ENCODE assay signal across 22 cellular contexts in the genomic region with DNA sequence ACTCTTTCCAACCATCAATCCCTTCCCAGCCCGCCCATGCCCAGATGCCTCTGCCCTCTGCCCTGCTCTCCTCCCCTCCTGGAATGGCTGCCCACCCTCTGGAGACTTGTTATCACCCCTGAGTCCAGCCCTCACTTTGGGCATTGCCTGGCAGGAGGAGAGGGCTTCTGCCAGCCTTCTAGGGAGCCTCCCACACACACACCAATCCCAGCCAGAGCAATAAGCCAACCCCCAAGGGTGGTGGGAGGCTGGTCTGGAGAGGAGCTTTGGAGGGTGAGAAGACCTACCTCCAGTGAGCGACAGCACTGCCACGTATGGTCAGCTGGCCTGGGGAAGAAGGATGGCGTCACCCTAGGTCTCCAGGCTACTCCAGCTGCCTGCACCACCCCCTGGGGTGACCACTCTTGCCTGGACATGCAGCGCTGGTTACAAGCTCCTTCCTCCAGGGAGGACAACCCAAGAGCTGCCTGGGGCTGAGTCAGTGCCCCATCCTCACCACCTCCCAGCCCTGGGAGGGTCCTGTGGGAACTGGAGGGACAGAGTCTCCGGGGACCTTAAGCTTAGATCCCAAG. TPM values are rescaled to one million over a fixed set of nuclear protein-coding genes. Genes with fewer than 3 reads are reported as not detected.
DNase-seq lines count a peak whose midpoint lies in the region; ATAC-seq and TF ChIP-seq lines count a peak whose summit lies in the region.
"Had no signal": no experiment of that assay in that cellular context is flagged by ENCODE, and none has a peak within 500 bp of the region (broad histone marks: within the 10 kb centered on the region; RNA-seq: fewer than 3 reads in every experiment).

No MANE protein-coding gene starts in this region.

- no peak overlapping the region for H4K8ac ChIP-seq in trophoblast cell (ENCODE audit: low read depth, low read length)

- intact Hi-C loops in MCF 10A (cut with micrococcal nuclease) (loop anchor here (5.0 kb wide), 2 partner anchors 61 to 101 kb away; partner anchors contain the start of gene VSIR), lower lobe of right lung (cut with DNase I) (no loop called here)

- POLR2A ChIA-PET in HEK293 (lab: Yijun Ruan, JAX), result no interaction called here
- POLR2A ChIA-PET in MCF 10A (lab: Yijun Ruan, JAX), result interaction anchor here (0.8 kb wide), 1 partner anchor 391 kb away, joined by 3 read pairs; no protein-coding TSS in a partner anchor
- POLR2A ChIA-PET in naive thymus-derived CD8-positive, alpha-beta T cell (lab: Charles Lee), result interaction anchor here (3.4 to 17.8 kb wide), 6 partner anchors 16 to 61 kb away, joined by 28 to 317 read pairs (median 54); partner anchors contain the start of gene VSIR

- H4K12ac ChIP-seq in trophoblast cell (ENCODE audit: low read depth, low read length), result no peak overlapping the region

- H2AFZ ChIP-seq in trophoblast cell (ENCODE audit: insufficient read depth, low read length, poor library complexity), result no peak overlapping the region
- H2AFZ ChIP-seq: PC-9 had no signal

- no peak overlapping the region for H3K14ac ChIP-seq in trophoblast cell (ENCODE audit: low read length)

- no peaks in the 10 kb centered on the region for H3K36me3 Mint-ChIP-seq in CD4-positive, CD25-positive, alpha-beta regulatory T cell
- no peaks in the 10 kb centered on the region for H3K36me3 Mint-ChIP-seq in MCF 10A (ENCODE audit: insufficient read depth, unreplicated experiment)
- no peaks in the 10 kb centered on the region for H3K36me3 Mint-ChIP-seq in naive thymus-derived CD8-positive, alpha-beta T cell

- no peak overlapping the region for H3K18ac ChIP-seq in trophoblast cell (ENCODE audit: low read length)

- BruUV-seq in MCF 10A (replicated peaks; lab: Mats Ljungman, UMichigan), result no TSS peak

- no peak overlapping the region for H4K91ac ChIP-seq in trophoblast cell (ENCODE audit: low read depth, low read length)

- WGBS in trophoblast cell (ENCODE audit: extremely low coverage, insufficient coverage, insufficient read length), result no CpG with 5 or more reads among the region's 6 CpGs

- peak overlapping the region; percentile 100 for H3K27ac Mint-ChIP-seq in CD4-positive, CD25-positive, alpha-beta regulatory T cell
- peak overlapping the region; percentile 35 for H3K27ac Mint-ChIP-seq in MCF 10A (ENCODE audit: low read depth, unreplicated experiment)
- peak overlapping the region; percentile 97 to 100 (median 99) for H3K27ac Mint-ChIP-seq in naive thymus-derived CD8-positive, alpha-beta T cell

- H3K9me3 Mint-ChIP-seq in CD4-positive, CD25-positive, alpha-beta regulatory T cell, result no peaks in the 10 kb centered on the region
- no peaks in the 10 kb centered on the region for H3K9me3 Mint-ChIP-seq in MCF 10A (ENCODE audit: unreplicated experiment)
- no peaks in the 10 kb centered on the region for H3K9me3 Mint-ChIP-seq in naive thymus-derived CD8-positive, alpha-beta T cell

- H3K27ac ChIP-seq in CD4-positive, CD25-positive, alpha-beta regulatory T cell (ENCODE audit: insufficient read depth, low read length, poor library complexity, severe bottlenecking), result peak overlapping the region; percentile 90
- no peak overlapping the region for H3K27ac ChIP-seq in HEK293 (ENCODE audit: extremely low read depth, low read depth, low read length)
- H3K27ac ChIP-seq in trophoblast cell (ENCODE audit: low read depth, low read length), result no peak overlapping the region
- H3K27ac ChIP-seq in lower lobe of right lung, result no peak overlapping the region
- H3K27ac ChIP-seq: PC-9, SK-N-MC had no signal

- no peak overlapping the region for H3K4me2 ChIP-seq in trophoblast cell (ENCODE audit: low read length)
- H3K4me2 ChIP-seq: PC-9 had no signal

- H2BK5ac ChIP-seq in trophoblast cell (ENCODE audit: low read depth, low read length, poor library complexity), result no peak overlapping the region

- H2AK5ac ChIP-seq in trophoblast cell (ENCODE audit: low read length), result no peak overlapping the region

- TF ChIP-seq CTCF in HEK293 (tag by site-specific recombination; IDR thresholded peaks at IDR 0.05) (no peak), MCF 10A (IDR thresholded peaks at IDR 0.05; ENCODE audit: unreplicated experiment) (no peak), lower lobe of right lung (IDR thresholded peaks at IDR 0.05) (no peak)

- H3K9me3 ChIP-seq in CD4-positive, CD25-positive, alpha-beta regulatory T cell (ENCODE audit: control insufficient read depth in 2 of 2, low read length in 2 of 2), result no peaks in the 10 kb centered on the region
- H3K9me3 ChIP-seq in HEK293 (ENCODE audit: control insufficient read depth, insufficient read depth, low read depth, low read length), result no peaks in the 10 kb centered on the region
- peaks cover 5% of the 10 kb centered on the region for H3K9me3 ChIP-seq in trophoblast cell (ENCODE audit: insufficient read depth, low read depth, low read length)
- H3K9me3 ChIP-seq in lower lobe of right lung, result no peaks in the 10 kb centered on the region
- H3K9me3 ChIP-seq: ascending aorta, heart right ventricle had no signal

- peaks cover 16 to 78% (median 34%) of the 10 kb centered on the region in 4 donors for H3K4me1 Mint-ChIP-seq in CD4-positive, CD25-positive, alpha-beta regulatory T cell
- peaks cover 23% of the 10 kb centered on the region for H3K4me1 Mint-ChIP-seq in MCF 10A (ENCODE audit: insufficient read depth, unreplicated experiment)
- H3K4me1 Mint-ChIP-seq in naive thymus-derived CD8-positive, alpha-beta T cell, result peaks cover 35 to 85% (median 74%) of the 10 kb centered on the region in 4 donors

- H3K23ac ChIP-seq in trophoblast cell (ENCODE audit: low read length), result no peak overlapping the region

- no peak overlapping the region for H3K4me3 ChIP-seq in CD4-positive, CD25-positive, alpha-beta regulatory T cell (ENCODE audit: low read depth, low read length)
- H3K4me3 ChIP-seq in HEK293 (ENCODE audit: low read depth, low read length), result no peak overlapping the region
- H3K4me3 ChIP-seq in trophoblast cell (ENCODE audit: low read depth, low read length), result no peak overlapping the region
- no peak overlapping the region for H3K4me3 ChIP-seq in lower lobe of right lung
- H3K4me3 ChIP-seq: ascending aorta, heart right ventricle, PC-9, SK-N-MC had no signal

- H3K4ac ChIP-seq in trophoblast cell (ENCODE audit: low read depth, low read length), result no peak overlapping the region

- ATAC-seq in CD4-positive, CD25-positive, alpha-beta regulatory T cell (ENCODE audit: low read depth in 2 of 2), result no peak
- no peak for ATAC-seq in naive thymus-derived CD8-positive, alpha-beta T cell
- no peak for ATAC-seq in lower lobe of right lung
- ATAC-seq: esophagus mucosa, HCT116, heart right ventricle, right cardiac atrium had no signal

- H3K36me3 ChIP-seq in CD4-positive, CD25-positive, alpha-beta regulatory T cell (ENCODE audit: control insufficient read depth, insufficient read depth, low read length), result no peaks in the 10 kb centered on the region
- H3K36me3 ChIP-seq in HEK293 (ENCODE audit: control insufficient read depth in 2 of 2, insufficient read depth in 1 of 2, low read length in 2 of 2), result no peaks in the 10 kb centered on the region
- H3K36me3 ChIP-seq in trophoblast cell (ENCODE audit: control insufficient read depth in 1 of 2, insufficient read depth in 2 of 2, low read length in 2 of 2), result no peaks in the 10 kb centered on the region
- no peaks in the 10 kb centered on the region for H3K36me3 ChIP-seq in lower lobe of right lung
- H3K36me3 ChIP-seq: ascending aorta, heart right ventricle had no signal

- no peak for DNase-seq in CD4-positive, CD25-positive, alpha-beta regulatory T cell
- peak; percentile 54 for DNase-seq in MCF 10A (ENCODE audit: unreplicated experiment)
- no peak for DNase-seq in naive thymus-derived CD8-positive, alpha-beta T cell
- no peak for DNase-seq in trophoblast cell
- no peak for DNase-seq in activated CD8-positive, alpha-beta memory T cell treated with anti-CD3 and anti-CD28 coated beads, Interleukin-2, amount 50 U/mL, for 4 hours
- DNase-seq in lower lobe of right lung, result no peak
- DNase-seq in activated T-cell treated with anti-CD3 and anti-CD28 coated beads for 4 hours, result no peak
- DNase-seq: activated CD4-positive, alpha-beta T cell treated with anti-CD3 and anti-CD28 coated beads, Interleukin-2, amount 50 U/mL, for 48 hours; dermis blood vessel endothelial cell; heart right ventricle; islet precursor cell; mesendoderm; MM.1S; NCI-H2029 treated with DMSO at 0.1 percent for 48 hours; NCI-H524 treated with DMSO at 0.1 percent for 48 hours; PC-9 had no signal

- no peaks in the 10 kb centered on the region for H3K79me1 ChIP-seq in trophoblast cell (ENCODE audit: low read length)

- H3K9ac ChIP-seq in trophoblast cell (ENCODE audit: low read length), result no peak overlapping the region

- H3K4me3 Mint-ChIP-seq in CD4-positive, CD25-positive, alpha-beta regulatory T cell, result no peak overlapping the region
- no peak overlapping the region for H3K4me3 Mint-ChIP-seq in MCF 10A (ENCODE audit: unreplicated experiment)
- H3K4me3 Mint-ChIP-seq in naive thymus-derived CD8-positive, alpha-beta T cell, result peak overlapping the region in 1 of 10 donors; percentile 26

- H3K27me3 Mint-ChIP-seq in CD4-positive, CD25-positive, alpha-beta regulatory T cell, result no peaks in the 10 kb centered on the region
- no peaks in the 10 kb centered on the region for H3K27me3 Mint-ChIP-seq in MCF 10A (ENCODE audit: insufficient read depth, unreplicated experiment)
- no peaks in the 10 kb centered on the region for H3K27me3 Mint-ChIP-seq in naive thymus-derived CD8-positive, alpha-beta T cell

- no peaks in the 10 kb centered on the region for H3K27me3 ChIP-seq in CD4-positive, CD25-positive, alpha-beta regulatory T cell (ENCODE audit: control insufficient read depth, insufficient read depth, low read length)
- H3K27me3 ChIP-seq in trophoblast cell (ENCODE audit: insufficient read depth, low read length) (no peaks in the 10 kb centered on the region), lower lobe of right lung (ENCODE audit: low read depth) (no peaks in the 10 kb centered on the region)
- H3K27me3 ChIP-seq: ascending aorta, heart right ventricle had no signal

- peaks cover 53% of the 10 kb centered on the region for H3K4me1 ChIP-seq in CD4-positive, CD25-positive, alpha-beta regulatory T cell (ENCODE audit: control insufficient read depth, insufficient read depth, low read length, poor library complexity, severe bottlenecking)
- H3K4me1 ChIP-seq in HEK293 (ENCODE audit: control insufficient read depth, insufficient read depth, low read length), result no peaks in the 10 kb centered on the region
- no peaks in the 10 kb centered on the region for H3K4me1 ChIP-seq in trophoblast cell (ENCODE audit: control insufficient read depth in 1 of 2, insufficient read depth in 2 of 2, low read length in 2 of 2)
- peaks cover 52% of the 10 kb centered on the region for H3K4me1 ChIP-seq in lower lobe of right lung

- no peak overlapping the region for H2BK12ac ChIP-seq in trophoblast cell (ENCODE audit: low read length)

- no peak overlapping the region for H2BK120ac ChIP-seq in trophoblast cell (ENCODE audit: insufficient read depth, low read length, poor library complexity)

- H3K79me2 ChIP-seq in trophoblast cell (ENCODE audit: control insufficient read depth, insufficient read depth, low read length, poor library complexity), result no peaks in the 10 kb centered on the region

- CTCF ChIA-PET in HEK293 (lab: Yijun Ruan, JAX) (interaction anchor here (0.9 to 3.4 kb wide), 3 partner anchors 14 to 396 kb away, joined by 3 to 16 read pairs (median 5); no protein-coding TSS in a partner anchor), MCF 10A (lab: Yijun Ruan, JAX) (interaction anchor here (0.6 to 3.1 kb wide), 5 partner anchors 18 to 397 kb away, joined by 3 to 14 read pairs (median 7); partner anchors contain the start of gene VSIR)

RNA-seq across cellular contexts. Expression of gene C10orf105, which starts 8.4 kb away (rescaled TPM):
- total RNA-seq in CD4-positive, CD25-positive, alpha-beta regulatory T cell, result 0.52 TPM
- polyA plus RNA-seq in CD4-positive, CD25-positive, alpha-beta regulatory T cell, result under 1 TPM in 2 of 4 donors, not detected in 2; 0.05 to 0.20 TPM
- not detected in 2 replicates for total RNA-seq in MCF 10A (2022)
- total RNA-seq in naive thymus-derived CD8-positive, alpha-beta T cell, result under 1 TPM; 0.21 to 0.25 TPM
- polyA plus RNA-seq in naive thymus-derived CD8-positive, alpha-beta T cell, result under 1 TPM in 1 of 3 donors, not detected in 2; 0.10 TPM
- 0.01 and 0.03 TPM in 2 replicates for polyA plus RNA-seq in trophoblast cell (2013)
- total RNA-seq in lower lobe of right lung, result 0.32 TPM
- total RNA-seq: ascending aorta, esophagus mucosa, PC-9 had no signal

Comparison
In these comparisons a context has a peak if more than half of its experiments do, and no peak if none do; other contexts are left out.
1. H3K27ac Mint-ChIP-seq: peak in every context shown above with its lines; median percentile 100 in CD4-positive, CD25-positive, alpha-beta regulatory T cell; 99 in naive thymus-derived CD8-positive, alpha-beta T cell; 35 in MCF 10A.